ENCODE assay signal across 18 cellular contexts in genomic region chr4:102807345-102807744, GRCh38. TPM values are rescaled to one million over a fixed set of nuclear protein-coding genes. Genes with fewer than 3 reads are reported as not detected.
DNase-seq lines count a peak whose midpoint lies in the region; ATAC-seq, FAIRE-seq and TF ChIP-seq lines count a peak whose summit lies in the region.
"Had no signal": no experiment of that assay in that cellular context is flagged by ENCODE, and none has a peak within 500 bp of the region (broad histone marks: within the 10 kb centered on the region; RNA-seq: fewer than 3 reads in every experiment).

No MANE protein-coding gene starts in this region.

- H3K4me1 Mint-ChIP-seq in nephron (peaks cover 52% of the 10 kb centered on the region), progenitor cell of endocrine pancreas (ENCODE audit: low read depth) (peaks cover 11% of the 10 kb centered on the region)

- ATAC-seq in GM21423 (IDR thresholded peaks at IDR 0.05; ENCODE audit: unreplicated experiment) (peak; percentile 59), HG03342 (IDR thresholded peaks at IDR 0.05; ENCODE audit: unreplicated experiment) (peak; percentile 35)
- ATAC-seq: stimulated activated naive CD8-positive, alpha-beta T cell treated with anti-CD3 and anti-CD28 coated beads, Interleukin-15, amount 100 ng/mL, for 72 hours had no signal

- no peaks in the 10 kb centered on the region for H3K27me3 Mint-ChIP-seq in nephron (ENCODE audit: low read depth)
- no peaks in the 10 kb centered on the region for H3K27me3 Mint-ChIP-seq in progenitor cell of endocrine pancreas
- H3K27me3 Mint-ChIP-seq: activated CD4-positive, alpha-beta T cell treated with anti-CD3 and anti-CD28 coated beads, Interleukin-2, amount 10 ng/mL, durations not matched to agents 24 days and 14 days; stimulated activated naive CD8-positive, alpha-beta T cell treated with anti-CD3 and anti-CD28 coated beads, Interleukin-15, amount 100 ng/mL, for 72 hours had no signal

- H3K4me3 Mint-ChIP-seq in nephron (no peak overlapping the region), progenitor cell of endocrine pancreas (ENCODE audit: low read depth) (no peak overlapping the region)
- H3K4me3 Mint-ChIP-seq: activated CD4-positive, alpha-beta T cell treated with anti-CD3 and anti-CD28 coated beads, Interleukin-2, amount 10 ng/mL, durations not matched to agents 24 days and 14 days; immature natural killer cell; stimulated activated naive CD8-positive, alpha-beta T cell treated with anti-CD3 and anti-CD28 coated beads, Interleukin-15, amount 100 ng/mL, for 72 hours had no signal

- peaks cover 68% of the 10 kb centered on the region for H3K36me3 Mint-ChIP-seq in nephron (ENCODE audit: low read depth)
- H3K36me3 Mint-ChIP-seq in progenitor cell of endocrine pancreas (ENCODE audit: insufficient read depth) = peaks cover 20% of the 10 kb centered on the region

- H3K9me3 Mint-ChIP-seq in nephron (no peaks in the 10 kb centered on the region), progenitor cell of endocrine pancreas (ENCODE audit: low read depth) (no peaks in the 10 kb centered on the region)
- H3K9me3 Mint-ChIP-seq: activated CD4-positive, alpha-beta T cell treated with anti-CD3 and anti-CD28 coated beads, Interleukin-2, amount 10 ng/mL, durations not matched to agents 24 days and 14 days; stimulated activated naive CD8-positive, alpha-beta T cell treated with anti-CD3 and anti-CD28 coated beads, Interleukin-15, amount 100 ng/mL, for 72 hours had no signal

- peak overlapping the region in 2 of 3 experiments; percentile 18 to 84 for H3K27ac Mint-ChIP-seq in nephron
- H3K27ac Mint-ChIP-seq in progenitor cell of endocrine pancreas = no peak overlapping the region
- H3K27ac Mint-ChIP-seq: stimulated activated naive CD8-positive, alpha-beta T cell treated with anti-CD3 and anti-CD28 coated beads, Interleukin-15, amount 100 ng/mL, for 72 hours had no signal

- no peak for TF ChIP-seq CTCF in nephron (IDR thresholded peaks at IDR 0.05; ENCODE audit: unreplicated experiment in 3 of 3)
- TF ChIP-seq CTCF in progenitor cell of endocrine pancreas (IDR thresholded peaks at IDR 0.05; ENCODE audit: unreplicated experiment) = no peak

- FAIRE-seq in GM18507 (lab: Jason Lieb, UNC) = peak; percentile 79
- FAIRE-seq: endothelial cell of umbilical vein had no signal

- peak; percentile 5 for DNase-seq in GM18507 (ENCODE audit: extremely low spot score, insufficient read length, low read depth)
- no peak for DNase-seq in progenitor cell of endocrine pancreas (ENCODE audit: low spot score, unreplicated experiment)
- no peak for DNase-seq in NK-92 treated with Interleukin-12 subunit alpha and Interleukin-12 subunit beta, amount 100 ng/mL, for 24 hours (lab: John Stamatoyannopoulos, UW)
- no peak for DNase-seq in NCI-H2227 (lab: John Stamatoyannopoulos, UW; ENCODE audit: unreplicated experiment)
- DNase-seq in amygdala (lab: John Stamatoyannopoulos, UW) = no peak
- DNase-seq: activated T-cell treated with anti-CD3 and anti-CD28 coated beads, Interleukin-2, amount 50 U/mL, for 1 hour; adrenal gland; C1 segment of cervical spinal cord; GOT3; immature natural killer cell; NCI-H1105; NCI-H2227 treated with DMSO at 0.1 percent for 48 hours; stimulated activated naive CD8-positive, alpha-beta T cell treated with anti-CD3 and anti-CD28 coated beads, Interleukin-15, amount 100 ng/mL, for 72 hours had no signal

RNA-seq across cellular contexts. Expression of gene UBE2D3, which starts 20.0 kb away (rescaled TPM):
- total RNA-seq in progenitor cell of endocrine pancreas = 307 and 316 TPM in 2 replicates

RNA-seq across cellular contexts. Expression of gene MANBA, which starts 46.6 kb away (rescaled TPM):
- total RNA-seq in progenitor cell of endocrine pancreas = 48.9 and 49.7 TPM in 2 replicates
